In genomic region chr9:92512622-92513021, GRCh38 we compare ENCODE assay signal across 2 cellular contexts.
TF ChIP-seq lines count a peak whose summit lies in the region.

No MANE protein-coding gene starts in this region.

TF ChIP-seq in IMR-90, 13 proteins besides CTCF, POLR2A, EP300 and RAD21 (continued from another document):
- TF ChIP-seq USF2 (IDR thresholded peaks at IDR 0.05; ENCODE audit: low read depth, low read length) (peak; percentile 45; the same call in 1 of the 2 replicates), RCOR1 (IDR thresholded peaks at IDR 0.05; ENCODE audit: insufficient replicate concordance, low read length) (no peak)

TF ChIP-seq in WTC11, 78 proteins besides CTCF, POLR2A, EP300 and RAD21:
- TF ChIP-seq STAT6 (CRISPR knock-in tag; conservative IDR thresholded peaks at IDR 0.05; ENCODE audit: low read depth) (no peak), TEAD1 (CRISPR knock-in tag; IDR thresholded peaks at IDR 0.05) (no peak), GRHL2 (CRISPR knock-in tag; IDR thresholded peaks at IDR 0.05; ENCODE audit: insufficient replicate concordance, severe bottlenecking) (no peak), SMAD4 (CRISPR knock-in tag; IDR thresholded peaks at IDR 0.05) (no peak), NR3C1 (CRISPR knock-in tag; conservative IDR thresholded peaks at IDR 0.05; ENCODE audit: low read depth) (no peak), RELA (CRISPR knock-in tag; IDR thresholded peaks at IDR 0.05; ENCODE audit: borderline replicate concordance) (no peak), MAX (CRISPR knock-in tag; IDR thresholded peaks at IDR 0.05) (no peak), ATF2 (CRISPR knock-in tag; IDR thresholded peaks at IDR 0.05; ENCODE audit: borderline replicate concordance, low read depth) (no peak), TP53 (CRISPR knock-in tag; IDR thresholded peaks at IDR 0.05) (no peak), GTF2I (CRISPR knock-in tag; conservative IDR thresholded peaks at IDR 0.05) (no peak), ZSCAN18 (CRISPR knock-in tag; IDR thresholded peaks at IDR 0.05) (no peak)
- TF ChIP-seq, protein P1, sequence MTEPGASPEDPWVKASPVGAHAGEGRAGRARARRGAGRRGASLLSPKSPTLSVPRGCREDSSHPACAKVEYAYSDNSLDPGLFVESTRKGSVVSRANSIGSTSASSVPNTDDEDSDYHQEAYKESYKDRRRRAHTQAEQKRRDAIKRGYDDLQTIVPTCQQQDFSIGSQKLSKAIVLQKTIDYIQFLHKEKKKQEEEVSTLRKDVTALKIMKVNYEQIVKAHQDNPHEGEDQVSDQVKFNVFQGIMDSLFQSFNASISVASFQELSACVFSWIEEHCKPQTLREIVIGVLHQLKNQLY (CRISPR knock-in tag; IDR thresholded peaks at IDR 0.05) = no peak
- TF ChIP-seq, protein P2, sequence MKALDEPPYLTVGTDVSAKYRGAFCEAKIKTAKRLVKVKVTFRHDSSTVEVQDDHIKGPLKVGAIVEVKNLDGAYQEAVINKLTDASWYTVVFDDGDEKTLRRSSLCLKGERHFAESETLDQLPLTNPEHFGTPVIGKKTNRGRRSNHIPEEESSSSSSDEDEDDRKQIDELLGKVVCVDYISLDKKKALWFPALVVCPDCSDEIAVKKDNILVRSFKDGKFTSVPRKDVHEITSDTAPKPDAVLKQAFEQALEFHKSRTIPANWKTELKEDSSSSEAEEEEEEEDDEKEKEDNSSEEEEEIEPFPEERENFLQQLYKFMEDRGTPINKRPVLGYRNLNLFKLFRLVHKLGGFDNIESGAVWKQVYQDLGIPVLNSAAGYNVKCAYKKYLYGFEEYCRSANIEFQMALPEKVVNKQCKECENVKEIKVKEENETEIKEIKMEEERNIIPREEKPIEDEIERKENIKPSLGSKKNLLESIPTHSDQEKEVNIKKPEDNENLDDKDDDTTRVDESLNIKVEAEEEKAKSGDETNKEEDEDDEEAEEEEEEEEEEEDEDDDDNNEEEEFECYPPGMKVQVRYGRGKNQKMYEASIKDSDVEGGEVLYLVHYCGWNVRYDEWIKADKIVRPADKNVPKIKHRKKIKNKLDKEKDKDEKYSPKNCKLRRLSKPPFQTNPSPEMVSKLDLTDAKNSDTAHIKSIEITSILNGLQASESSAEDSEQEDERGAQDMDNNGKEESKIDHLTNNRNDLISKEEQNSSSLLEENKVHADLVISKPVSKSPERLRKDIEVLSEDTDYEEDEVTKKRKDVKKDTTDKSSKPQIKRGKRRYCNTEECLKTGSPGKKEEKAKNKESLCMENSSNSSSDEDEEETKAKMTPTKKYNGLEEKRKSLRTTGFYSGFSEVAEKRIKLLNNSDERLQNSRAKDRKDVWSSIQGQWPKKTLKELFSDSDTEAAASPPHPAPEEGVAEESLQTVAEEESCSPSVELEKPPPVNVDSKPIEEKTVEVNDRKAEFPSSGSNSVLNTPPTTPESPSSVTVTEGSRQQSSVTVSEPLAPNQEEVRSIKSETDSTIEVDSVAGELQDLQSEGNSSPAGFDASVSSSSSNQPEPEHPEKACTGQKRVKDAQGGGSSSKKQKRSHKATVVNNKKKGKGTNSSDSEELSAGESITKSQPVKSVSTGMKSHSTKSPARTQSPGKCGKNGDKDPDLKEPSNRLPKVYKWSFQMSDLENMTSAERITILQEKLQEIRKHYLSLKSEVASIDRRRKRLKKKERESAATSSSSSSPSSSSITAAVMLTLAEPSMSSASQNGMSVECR (CRISPR knock-in tag; IDR thresholded peaks at IDR 0.05; ENCODE audit: borderline replicate concordance) = no peak
- TF ChIP-seq, protein P3, sequence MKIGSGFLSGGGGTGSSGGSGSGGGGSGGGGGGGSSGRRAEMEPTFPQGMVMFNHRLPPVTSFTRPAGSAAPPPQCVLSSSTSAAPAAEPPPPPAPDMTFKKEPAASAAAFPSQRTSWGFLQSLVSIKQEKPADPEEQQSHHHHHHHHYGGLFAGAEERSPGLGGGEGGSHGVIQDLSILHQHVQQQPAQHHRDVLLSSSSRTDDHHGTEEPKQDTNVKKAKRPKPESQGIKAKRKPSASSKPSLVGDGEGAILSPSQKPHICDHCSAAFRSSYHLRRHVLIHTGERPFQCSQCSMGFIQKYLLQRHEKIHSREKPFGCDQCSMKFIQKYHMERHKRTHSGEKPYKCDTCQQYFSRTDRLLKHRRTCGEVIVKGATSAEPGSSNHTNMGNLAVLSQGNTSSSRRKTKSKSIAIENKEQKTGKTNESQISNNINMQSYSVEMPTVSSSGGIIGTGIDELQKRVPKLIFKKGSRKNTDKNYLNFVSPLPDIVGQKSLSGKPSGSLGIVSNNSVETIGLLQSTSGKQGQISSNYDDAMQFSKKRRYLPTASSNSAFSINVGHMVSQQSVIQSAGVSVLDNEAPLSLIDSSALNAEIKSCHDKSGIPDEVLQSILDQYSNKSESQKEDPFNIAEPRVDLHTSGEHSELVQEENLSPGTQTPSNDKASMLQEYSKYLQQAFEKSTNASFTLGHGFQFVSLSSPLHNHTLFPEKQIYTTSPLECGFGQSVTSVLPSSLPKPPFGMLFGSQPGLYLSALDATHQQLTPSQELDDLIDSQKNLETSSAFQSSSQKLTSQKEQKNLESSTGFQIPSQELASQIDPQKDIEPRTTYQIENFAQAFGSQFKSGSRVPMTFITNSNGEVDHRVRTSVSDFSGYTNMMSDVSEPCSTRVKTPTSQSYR (CRISPR knock-in tag; IDR thresholded peaks at IDR 0.05) = no peak
